ENCODE assay signal across 33 cellular contexts in the genomic region with DNA sequence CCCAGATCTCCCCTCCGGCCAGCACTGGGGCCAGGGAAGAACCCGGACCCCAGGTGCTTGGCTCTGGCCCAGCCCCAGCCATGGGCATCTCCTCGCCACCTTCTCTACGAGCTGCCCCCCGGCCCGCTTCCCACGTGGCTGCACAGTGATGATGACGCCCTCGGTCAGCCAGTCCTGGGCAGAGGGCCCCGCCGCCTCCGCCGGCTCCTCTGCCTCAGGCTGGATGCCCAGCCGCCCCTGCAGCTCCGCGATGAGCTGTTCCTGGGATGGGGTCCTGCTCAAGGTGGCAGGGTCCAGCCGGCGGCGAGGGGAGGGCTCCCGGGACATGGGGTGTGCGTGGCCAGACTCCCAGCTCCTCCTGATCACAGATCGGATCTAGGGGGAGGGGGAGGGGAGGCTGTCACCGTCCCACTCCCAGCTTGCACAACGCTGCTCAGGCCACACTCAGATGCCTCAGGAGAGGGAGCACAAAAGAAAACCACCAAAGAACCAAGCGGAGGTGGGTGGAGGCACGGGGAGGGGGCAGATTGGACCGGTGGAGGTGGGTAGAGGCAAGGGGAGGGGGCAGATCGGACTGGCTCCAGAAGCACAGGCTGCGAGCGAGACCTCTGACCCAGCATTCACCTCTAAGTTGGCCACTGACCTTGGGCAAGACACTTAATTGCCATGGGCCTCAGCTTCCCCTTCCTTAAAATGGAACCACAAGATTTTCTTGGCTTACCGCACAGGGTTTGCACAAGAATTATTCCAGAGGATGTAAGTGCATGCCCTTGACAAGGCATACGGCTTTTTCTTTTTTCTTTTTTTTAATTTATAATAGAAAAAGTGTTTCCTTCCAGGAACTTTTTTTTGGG. TPM values are rescaled to one million over a fixed set of nuclear protein-coding genes. Genes with fewer than 3 reads are reported as not detected.
DNase-seq lines count a peak whose midpoint lies in the region; ATAC-seq and TF ChIP-seq lines count a peak whose summit lies in the region.
"Had no signal": no experiment of that assay in that cellular context is flagged by ENCODE, and none has a peak within 500 bp of the region (broad histone marks: within the 10 kb centered on the region; RNA-seq: fewer than 3 reads in every experiment).

No MANE protein-coding gene starts in this region.

- POLR2A ChIA-PET in SK-N-SH (lab: Yijun Ruan, JAX) = interaction anchor here (0.7 to 1.2 kb wide), 3 partner anchors 14 to 74 kb away, joined by 3 to 8 read pairs (median 4); a partner anchor contains a TSS
- POLR2A ChIA-PET in WTC11 (lab: Charles Lee) = interaction anchor here (0.9 to 2.0 kb wide), 2 partner anchors 13 to 16 kb away, joined by 3 to 6 read pairs; a partner anchor contains a TSS

- TF ChIP-seq RAD21 in SK-N-SH (IDR thresholded peaks at IDR 0.05; ENCODE audit: low read length) = no peak

- DNase-seq in SK-N-SH = peak; percentile 62
- no peak for DNase-seq in NT2/D1 (ENCODE audit: low read depth, low spot score)
- no peak for DNase-seq in WTC11 (ENCODE audit: low spot score)
- no peak for DNase-seq in upper lobe of right lung
- DNase-seq in nucleus accumbens (lab: John Stamatoyannopoulos, UW) = no peak
- DNase-seq in stimulated activated effector memory CD8-positive, alpha-beta T cell treated with anti-CD3 and anti-CD28 coated beads, Interleukin-12 subunit alpha, Interleukin-12 subunit beta, amount 100 ng/mL, for 72 hours (ENCODE audit: low spot score in 2 of 2) = no peak
- DNase-seq: activated CD4-positive, alpha-beta T cell treated with anti-CD3 and anti-CD28 coated beads, Interleukin-2, amount 10 ng/mL, durations not matched to agents 7 days and 5 days; activated gamma-delta T cell; activated T-cell treated with anti-CD3 and anti-CD28 coated beads, Interleukin-2, amount 50 U/mL, for 24 hours; central memory CD4-positive, alpha-beta T cell; DND-41; esophagus squamous epithelium; Karpas-422; left cardiac atrium; NCI-H1092 treated with DMSO at 0.1 percent for 48 hours; NCI-H187; NCI-H2171; NCI-H524; RPMI8226; stimulated activated CD4-positive, alpha-beta T cell treated with anti-CD3 and anti-CD28 coated beads, Interleukin-15, amount 100 ng/mL, for 24 hours; stimulated activated naive CD4-positive, alpha-beta T cell; SW 1271; T-helper 9 cell; WERI-Rb-1 had no signal

- peaks cover 44% of the 10 kb centered on the region for H3K36me3 Mint-ChIP-seq in WTC11
- H3K36me3 Mint-ChIP-seq in stimulated activated effector memory CD8-positive, alpha-beta T cell treated with anti-CD3 and anti-CD28 coated beads, Interleukin-12 subunit alpha, Interleukin-12 subunit beta, amount 100 ng/mL, for 72 hours = peaks cover 80% of the 10 kb centered on the region
- H3K36me3 Mint-ChIP-seq: memory B cell had no signal

- TF ChIP-seq CTCF in SK-N-SH (IDR thresholded peaks at IDR 0.05) (no peak), WTC11 (IDR thresholded peaks at IDR 0.05) (no peak), upper lobe of right lung (IDR thresholded peaks at IDR 0.05) (no peak)

- peaks cover 8% of the 10 kb centered on the region for H3K4me1 Mint-ChIP-seq in WTC11
- H3K4me1 Mint-ChIP-seq in stimulated activated effector memory CD8-positive, alpha-beta T cell treated with anti-CD3 and anti-CD28 coated beads, Interleukin-12 subunit alpha, Interleukin-12 subunit beta, amount 100 ng/mL, for 72 hours = peaks cover under 1% of the 10 kb centered on the region
- H3K4me1 Mint-ChIP-seq: activated CD4-positive, alpha-beta T cell treated with anti-CD3 and anti-CD28 coated beads, Interleukin-2, amount 10 ng/mL, durations not matched to agents 7 days and 5 days; CD14-positive monocyte; memory B cell had no signal

- no peaks in the 10 kb centered on the region for H3K9me3 Mint-ChIP-seq in WTC11
- H3K9me3 Mint-ChIP-seq in stimulated activated effector memory CD8-positive, alpha-beta T cell treated with anti-CD3 and anti-CD28 coated beads, Interleukin-12 subunit alpha, Interleukin-12 subunit beta, amount 100 ng/mL, for 72 hours = no peaks in the 10 kb centered on the region
- H3K9me3 Mint-ChIP-seq: activated CD4-positive, alpha-beta T cell treated with anti-CD3 and anti-CD28 coated beads, Interleukin-2, amount 10 ng/mL, durations not matched to agents 7 days and 5 days; activated T-cell treated with anti-CD3 and anti-CD28 coated beads, Interleukin-2, amount 50 U/mL, for 24 hours; memory B cell had no signal

- no peaks in the 10 kb centered on the region; the same call in 1 of the 2 replicates for H4K20me1 ChIP-seq in SK-N-SH (ENCODE audit: insufficient read depth)

- H3K9ac ChIP-seq in SK-N-SH = no peak overlapping the region
- peak overlapping the region; percentile 66 for H3K9ac ChIP-seq in NT2/D1 (ENCODE audit: insufficient read length, low read depth)

- no peak overlapping the region for H3K4me3 Mint-ChIP-seq in WTC11
- no peak overlapping the region for H3K4me3 Mint-ChIP-seq in stimulated activated effector memory CD8-positive, alpha-beta T cell treated with anti-CD3 and anti-CD28 coated beads, Interleukin-12 subunit alpha, Interleukin-12 subunit beta, amount 100 ng/mL, for 72 hours
- H3K4me3 Mint-ChIP-seq: activated CD4-positive, alpha-beta T cell treated with anti-CD3 and anti-CD28 coated beads, Interleukin-2, amount 10 ng/mL, durations not matched to agents 7 days and 5 days; activated T-cell treated with anti-CD3 and anti-CD28 coated beads, Interleukin-2, amount 50 U/mL, for 24 hours; CD14-positive monocyte; memory B cell had no signal

- H3K27me3 Mint-ChIP-seq in WTC11 (ENCODE audit: low read depth) = no peaks in the 10 kb centered on the region
- H3K27me3 Mint-ChIP-seq: activated CD4-positive, alpha-beta T cell treated with anti-CD3 and anti-CD28 coated beads, Interleukin-2, amount 10 ng/mL, durations not matched to agents 7 days and 5 days; activated T-cell treated with anti-CD3 and anti-CD28 coated beads, Interleukin-2, amount 50 U/mL, for 24 hours had no signal

- no peak overlapping the region for H2AFZ ChIP-seq in SK-N-SH (ENCODE audit: low read depth)
- H2AFZ ChIP-seq: hepatocyte had no signal

- peaks cover 3% of the 10 kb centered on the region for H3F3A ChIP-seq in SK-N-SH (replicated peaks; ENCODE audit: insufficient read depth)

- H3K9me3 ChIP-seq in SK-N-SH (no peaks in the 10 kb centered on the region), NT2/D1 (ENCODE audit: insufficient read depth, low read length) (no peaks in the 10 kb centered on the region), upper lobe of right lung (no peaks in the 10 kb centered on the region)
- H3K9me3 ChIP-seq: esophagus squamous epithelium, prostate gland, suprapubic skin had no signal

- H3K4me2 ChIP-seq in SK-N-SH = no peak overlapping the region
- H3K4me2 ChIP-seq: hepatocyte had no signal

- peaks cover 35% of the 10 kb centered on the region for H3K79me2 ChIP-seq in SK-N-SH (ENCODE audit: insufficient read depth)

- H3K27ac Mint-ChIP-seq in WTC11 = no peak overlapping the region
- H3K27ac Mint-ChIP-seq in stimulated activated effector memory CD8-positive, alpha-beta T cell treated with anti-CD3 and anti-CD28 coated beads, Interleukin-12 subunit alpha, Interleukin-12 subunit beta, amount 100 ng/mL, for 72 hours = no peak overlapping the region
- H3K27ac Mint-ChIP-seq: activated CD4-positive, alpha-beta T cell treated with anti-CD3 and anti-CD28 coated beads, Interleukin-2, amount 10 ng/mL, durations not matched to agents 7 days and 5 days; CD14-positive monocyte; memory B cell had no signal

- H3K27ac ChIP-seq in SK-N-SH (ENCODE audit: low read depth in 2 of 2, low read length in 1 of 2) (no peak overlapping the region), upper lobe of right lung (no peak overlapping the region)
- H3K27ac ChIP-seq: 22Rv1, esophagus squamous epithelium, hepatocyte, neutrophil, prostate gland, suprapubic skin, WERI-Rb-1 had no signal

- WGBS in SK-N-SH (ENCODE audit: low lambda C conversion rate) = 84% methylated on average over 18 of the region's 32 CpGs

- H3K9me2 ChIP-seq in SK-N-SH = no peaks in the 10 kb centered on the region

- no peaks in the 10 kb centered on the region for H3K27me3 ChIP-seq in SK-N-SH (ENCODE audit: insufficient read depth)
- H3K27me3 ChIP-seq in NT2/D1 (ENCODE audit: insufficient read depth, insufficient read length) = no peaks in the 10 kb centered on the region
- H3K27me3 ChIP-seq in upper lobe of right lung = no peaks in the 10 kb centered on the region
- H3K27me3 ChIP-seq: esophagus squamous epithelium, hepatocyte, neutrophil, suprapubic skin had no signal

- TF ChIP-seq EP300 in SK-N-SH (IDR thresholded peaks at IDR 0.05; ENCODE audit: borderline replicate concordance in 1 of 2, low read depth in 1 of 2, low read length in 1 of 2) = no peak

- no peak overlapping the region for H3K4me3 ChIP-seq in SK-N-SH (ENCODE audit: low read depth in 2 of 2, low read length in 1 of 2)
- no peak overlapping the region for H3K4me3 ChIP-seq in NT2/D1 (ENCODE audit: insufficient read length, low read depth)
- H3K4me3 ChIP-seq in upper lobe of right lung = no peak overlapping the region
- H3K4me3 ChIP-seq: esophagus squamous epithelium, hepatocyte, prostate gland, suprapubic skin had no signal

- no peaks in the 10 kb centered on the region for H3K4me1 ChIP-seq in SK-N-SH (ENCODE audit: control insufficient read depth in 1 of 2, insufficient read depth in 2 of 2, low read depth in 1 of 2, low read length in 1 of 2)
- peaks cover 42% of the 10 kb centered on the region for H3K4me1 ChIP-seq in NT2/D1 (ENCODE audit: insufficient read depth, insufficient read length)
- no peaks in the 10 kb centered on the region for H3K4me1 ChIP-seq in upper lobe of right lung
- H3K4me1 ChIP-seq: esophagus squamous epithelium, prostate gland, suprapubic skin had no signal

- CTCF ChIA-PET in SK-N-SH (lab: Yijun Ruan, JAX) = interaction anchor here (0.7 to 18.6 kb wide), 5 partner anchors 12 to 93 kb away, joined by 3 to 618 read pairs (median 15); a partner anchor contains a TSS
- CTCF ChIA-PET in WTC11 (lab: Charles Lee) = interaction anchor here (0.9 to 4.7 kb wide), 6 partner anchors 9 to 49 kb away, joined by 4 to 39 read pairs (median 8); a partner anchor contains a TSS

- intact Hi-C loops in upper lobe of right lung (cut with DNase I) = no loop called here

- H3K36me3 ChIP-seq in SK-N-SH (replicated peaks in 1 of 2; ENCODE audit: control insufficient read depth in 1 of 2, insufficient read depth in 2 of 2, low read length in 1 of 2) (peaks cover 36 to 84% of the 10 kb centered on the region in 2 experiments), NT2/D1 (ENCODE audit: insufficient read depth, insufficient read length, low read length) (peaks cover 91% of the 10 kb centered on the region), upper lobe of right lung (peaks cover 85% of the 10 kb centered on the region)

- ATAC-seq in SK-N-SH treated with all-trans-retinoic acid at 6 μM for 48 hours (no peak), WTC11 (peak; percentile 7), upper lobe of right lung (peak; percentile 39), HG02678 (IDR thresholded peaks at IDR 0.05; ENCODE audit: unreplicated experiment) (no peak)
- no peak for ATAC-seq in stimulated activated effector memory CD8-positive, alpha-beta T cell treated with anti-CD3 and anti-CD28 coated beads, Interleukin-12 subunit alpha, Interleukin-12 subunit beta, amount 100 ng/mL, for 72 hours
- ATAC-seq: left cardiac atrium had no signal

RNA-seq across cellular contexts. Expression of a gene that starts 16.1 kb away (rescaled TPM):
- 5,975 and 6,606 TPM in 2 replicates for polyA plus RNA-seq in SK-N-SH (2012; rRNA removed)
- polyA plus RNA-seq in SK-N-SH (2012; cell fraction: cytosol; rRNA removed) = 4,575 and 6,412 TPM in 2 replicates
- 2,397 and 2,614 TPM in 2 replicates for polyA plus RNA-seq in SK-N-SH (2012; cell fraction: nucleus; rRNA removed)
- total RNA-seq in WTC11 (2021) = 3,149 to 3,505 TPM (median 3,452 TPM) in 3 replicates
- total RNA-seq in upper lobe of right lung = 1,192 TPM

RNA-seq across cellular contexts. Expression of a gene that starts 22.5 kb away (rescaled TPM):
- polyA plus RNA-seq in SK-N-SH (2012; rRNA removed) = 41.2 and 54.4 TPM in 2 replicates
- 17.0 and 20.0 TPM in 2 replicates for polyA plus RNA-seq in SK-N-SH (2012; cell fraction: cytosol; rRNA removed)
- polyA plus RNA-seq in SK-N-SH (2012; cell fraction: nucleus; rRNA removed) = 224 and 236 TPM in 2 replicates
- 147 to 181 TPM (median 162 TPM) in 3 replicates for total RNA-seq in WTC11 (2021)
- 77.2 TPM for total RNA-seq in upper lobe of right lung

RNA-seq across cellular contexts. Expression of a gene that starts 48.6 kb away (rescaled TPM):
- 63.0 and 89.0 TPM in 2 replicates for polyA plus RNA-seq in SK-N-SH (2012; rRNA removed)
- polyA plus RNA-seq in SK-N-SH (2012; cell fraction: cytosol; rRNA removed) = 56.9 and 70.1 TPM in 2 replicates
- polyA plus RNA-seq in SK-N-SH (2012; cell fraction: nucleus; rRNA removed) = 269 and 301 TPM in 2 replicates
- total RNA-seq in WTC11 (2021) (96.6 to 132 TPM (median 99.2 TPM) in 3 replicates), upper lobe of right lung (105 TPM)

Comparison
In these comparisons a context has a peak if more than half of its experiments do, and no peak if none do; other contexts are left out.
1. ATAC-seq: peak in WTC11 (single experiment) and upper lobe of right lung (single experiment); none in SK-N-SH treated with all-trans-retinoic acid at 6 μM for 48 hours (single experiment), stimulated activated effector memory CD8-positive, alpha-beta T cell treated with anti-CD3 and anti-CD28 coated beads, Interleukin-12 subunit alpha, Interleukin-12 subunit beta, amount 100 ng/mL, for 72 hours (single experiment) and HG02678 (single experiment).